In genomic region chr6:31386977-31387376, GRCh38 we compare ENCODE assay signal across 21 cellular contexts.
"Had no signal": no experiment of that assay in that cellular context is flagged by ENCODE, and none has a peak within 500 bp of the region (broad histone marks: within the 10 kb centered on the region; RNA-seq: fewer than 3 reads in every experiment).

No MANE protein-coding gene starts in this region.

- H3K36me3 Mint-ChIP-seq: activated naive CD4-positive, alpha-beta T cell treated with anti-CD3 and anti-CD28 coated beads, Interleukin-2, amount 50 U/mL, for 72 hours had no signal

- H3K4me1 ChIP-seq: adrenal gland, breast epithelium, gastrocnemius medialis, prostate gland, right atrium auricular region, transverse colon, vagina had no signal

- H3K9me3 Mint-ChIP-seq: activated naive CD4-positive, alpha-beta T cell treated with anti-CD3 and anti-CD28 coated beads, Interleukin-2, amount 50 U/mL, for 72 hours; mesothelial cell of epicardium; nephron; stimulated activated naive CD8-positive, alpha-beta T cell treated with anti-CD3 and anti-CD28 coated beads, Interleukin-15, Interleukin-2, amounts not matched to agents 100 ng/mL and 50 ng/mL, for 24 hours had no signal

- H3K27me3 Mint-ChIP-seq: stimulated activated naive CD8-positive, alpha-beta T cell treated with anti-CD3 and anti-CD28 coated beads, Interleukin-15, Interleukin-2, amounts not matched to agents 100 ng/mL and 50 ng/mL, for 24 hours had no signal

- DNase-seq: activated CD4-positive, alpha-beta T cell treated with anti-CD3 and anti-CD28 coated beads, Interleukin-2, amount 50 U/mL, for 1 hour; activated gamma-delta T cell treated with Interleukin-2 at 50 U/mL for 16 hours; gastrocnemius medialis; head of caudate nucleus; T-helper 1 cell; T-helper 9 cell; transverse colon had no signal

- H3K9me3 ChIP-seq: adrenal gland, breast epithelium, gastrocnemius medialis, prostate gland, right atrium auricular region, transverse colon, vagina had no signal

- H3K4me1 Mint-ChIP-seq: mesothelial cell of epicardium, nephron had no signal

- ATAC-seq: activated CD4-positive, CD25-positive, alpha-beta regulatory T cell treated with anti-CD3 and anti-CD28 coated beads, Interleukin-2, amount 50 U/mL, for 24 hours; activated naive CD4-positive, alpha-beta T cell treated with anti-CD3 and anti-CD28 coated beads, Interleukin-2, amount 50 U/mL, for 72 hours; esophagus mucosa; gastrocnemius medialis had no signal

- H3K36me3 ChIP-seq: adrenal gland, breast epithelium, gastrocnemius medialis, prostate gland, right atrium auricular region, transverse colon, vagina had no signal

- H3K4me3 ChIP-seq: adrenal gland, breast epithelium, coronary artery, gastrocnemius medialis, lung, prostate gland, right atrium auricular region, skin epidermis, transverse colon, vagina had no signal

- H3K27ac Mint-ChIP-seq: activated naive CD4-positive, alpha-beta T cell treated with anti-CD3 and anti-CD28 coated beads, Interleukin-2, amount 50 U/mL, for 72 hours; mesothelial cell of epicardium; nephron; stimulated activated naive CD8-positive, alpha-beta T cell treated with anti-CD3 and anti-CD28 coated beads, Interleukin-15, Interleukin-2, amounts not matched to agents 100 ng/mL and 50 ng/mL, for 24 hours had no signal

- H3K27ac ChIP-seq: adrenal gland, breast epithelium, coronary artery, gastrocnemius medialis, prostate gland, right atrium auricular region, skin epidermis, transverse colon, vagina had no signal

- H3K27me3 ChIP-seq: adrenal gland, breast epithelium, gastrocnemius medialis, right atrium auricular region, transverse colon, vagina had no signal

- H3K4me3 Mint-ChIP-seq: mesothelial cell of epicardium; nephron; stimulated activated naive CD8-positive, alpha-beta T cell treated with anti-CD3 and anti-CD28 coated beads, Interleukin-15, Interleukin-2, amounts not matched to agents 100 ng/mL and 50 ng/mL, for 24 hours had no signal
